In genomic region chr7:17075601-17076000, GRCh38 we compare ENCODE assay signal across 9 cellular contexts.
"Had no signal": no experiment of that assay in that cellular context is flagged by ENCODE, and none has a peak within 500 bp of the region (broad histone marks: within the 10 kb centered on the region; RNA-seq: fewer than 3 reads in every experiment).

No MANE protein-coding gene starts in this region.

- H3K4me3 ChIP-seq: HAP-1 had no signal

- DNase-seq: H7, HFFc6, KBM-7 had no signal

- H3K36me3 Mint-ChIP-seq: IgD-negative memory B cell had no signal

- H3K27me3 Mint-ChIP-seq: IgD-negative memory B cell had no signal

- H3K27ac Mint-ChIP-seq: HFFc6 had no signal

- H3K9me3 Mint-ChIP-seq: HFFc6, IgD-negative memory B cell had no signal

- H3K9ac ChIP-seq: KMS-11 had no signal

- H3K36me3 ChIP-seq: HAP-1 had no signal

- H3K9me3 ChIP-seq: HAP-1 had no signal

- H3K4me2 ChIP-seq: KMS-11 had no signal

- H3K4me3 Mint-ChIP-seq: HFFc6, IgD-negative memory B cell had no signal

- H3K27ac ChIP-seq: KMS-11 had no signal

- ATAC-seq: HCT116 had no signal

- FAIRE-seq: H1, HTR-8/SVneo had no signal

- H3K4me1 ChIP-seq: HAP-1 had no signal
